In genomic region chr17:49745175-49746139, GRCh38 we compare ENCODE assay signal across 13 cellular contexts. TPM values are rescaled to one million over a fixed set of nuclear protein-coding genes. Genes with fewer than 3 reads are reported as not detected.
A peak's percentile ranks its signal among the peaks of the same experiment; 100 is the strongest.
DNase-seq lines count a peak whose midpoint lies in the region; ATAC-seq and TF ChIP-seq lines count a peak whose summit lies in the region.
"Had no signal": no experiment of that assay in that cellular context is flagged by ENCODE, and none has a peak within 500 bp of the region (broad histone marks: within the 10 kb centered on the region; RNA-seq: fewer than 3 reads in every experiment).

No MANE protein-coding gene starts in this region.

- POLR2A ChIA-PET in CD8-positive, alpha-beta memory T cell (lab: Charles Lee) = interaction anchor here (1.0 to 3.3 kb wide), 2 partner anchors 19 to 43 kb away, joined by 3 to 24 read pairs; partner anchors contain the start of genes FAM117A and KAT7
- POLR2A ChIA-PET in WTC11 (lab: Charles Lee) = no interaction called here

- H3K27ac ChIP-seq in BLaER1 = peak overlapping the region; percentile 93
- peak overlapping the region; percentile 52 for H3K27ac ChIP-seq in CD8-positive, alpha-beta memory T cell (ENCODE audit: low read depth, low read length)

- H3K9me3 ChIP-seq in BLaER1 (no peaks in the 10 kb centered on the region), BE2C (no peaks in the 10 kb centered on the region)
- H3K9me3 ChIP-seq in CD8-positive, alpha-beta memory T cell (ENCODE audit: low read length) = no peaks in the 10 kb centered on the region

- H3K4me2 ChIP-seq in BLaER1 = peak overlapping the region; percentile 94

- no peaks in the 10 kb centered on the region for H3K27me3 Mint-ChIP-seq in CD8-positive, alpha-beta memory T cell
- no peaks in the 10 kb centered on the region for H3K27me3 Mint-ChIP-seq in WTC11 (ENCODE audit: low read depth)
- no peaks in the 10 kb centered on the region for H3K27me3 Mint-ChIP-seq in glutamatergic neuron (ENCODE audit: unreplicated experiment)

- H3K9ac ChIP-seq in BLaER1 = peak overlapping the region; percentile 5; the same call in 1 of the 2 replicates

- H3K9me3 Mint-ChIP-seq in CD8-positive, alpha-beta memory T cell = no peaks in the 10 kb centered on the region
- H3K9me3 Mint-ChIP-seq in WTC11 (no peaks in the 10 kb centered on the region), glutamatergic neuron (ENCODE audit: unreplicated experiment) (peaks cover 1% of the 10 kb centered on the region)

- peaks cover 8 to 54% (median 10%) of the 10 kb centered on the region in 3 donors for H3K36me3 Mint-ChIP-seq in CD8-positive, alpha-beta memory T cell
- no peaks in the 10 kb centered on the region for H3K36me3 Mint-ChIP-seq in WTC11
- no peaks in the 10 kb centered on the region for H3K36me3 Mint-ChIP-seq in glutamatergic neuron (ENCODE audit: unreplicated experiment)

- H3K4me3 Mint-ChIP-seq in CD8-positive, alpha-beta memory T cell = peak overlapping the region; percentile 79 to 90 (median 83)
- H3K4me3 Mint-ChIP-seq in WTC11 (no peak overlapping the region), glutamatergic neuron (ENCODE audit: unreplicated experiment) (no peak overlapping the region)

- H3K4me1 ChIP-seq in BLaER1 (peaks cover 90% of the 10 kb centered on the region), BE2C (peaks cover 9% of the 10 kb centered on the region; the same call in 1 of the 2 replicates)
- H3K4me1 ChIP-seq in CD8-positive, alpha-beta memory T cell (ENCODE audit: insufficient read depth, low read length) = peaks cover 98% of the 10 kb centered on the region

- H3K4me3 ChIP-seq in BLaER1 (no peak overlapping the region), BE2C (ENCODE audit: low read depth, low read length) (no peak overlapping the region)
- H3K4me3 ChIP-seq in CD8-positive, alpha-beta memory T cell (ENCODE audit: low read length) = peak overlapping the region; percentile 40

- H3K36me3 ChIP-seq in BLaER1 = 0 out of 2 replicates have a peak, but pooled peaks cover 3% of the 10 kb centered on the region
- no peaks in the 10 kb centered on the region for H3K36me3 ChIP-seq in CD8-positive, alpha-beta memory T cell (ENCODE audit: insufficient read depth, low read length)
- no peaks in the 10 kb centered on the region for H3K36me3 ChIP-seq in BE2C

- DNase-seq in CD8-positive, alpha-beta memory T cell = no peak
- DNase-seq in WTC11 (ENCODE audit: low spot score) (no peak), left lobe of liver (ENCODE audit: low spot score) (peak; percentile 59), left colon (no peak), glutamatergic neuron (no peak), BE2C (no peak)
- DNase-seq: left cardiac atrium; NCI-H1105; PC-3; retina; stimulated activated CD4-positive, alpha-beta T cell treated with anti-CD3 and anti-CD28 coated beads, Interleukin-1b, Interleukin-23, amount 100 ng/mL, for 48 hours had no signal

- CTCF ChIA-PET in CD8-positive, alpha-beta memory T cell (lab: Charles Lee) = interaction anchor here (1.4 to 6.8 kb wide), 2 partner anchors 18 to 31 kb away, joined by 4 to 37 read pairs; partner anchors contain the start of gene FAM117A
- CTCF ChIA-PET in WTC11 (lab: Charles Lee) = no interaction called here

- ATAC-seq in WTC11 (no peak), left lobe of liver (peak; percentile 79), esophagus mucosa (no peak), left colon (no peak)
- ATAC-seq: left cardiac atrium, PC-3 had no signal

- TF ChIP-seq CTCF in WTC11 (IDR thresholded peaks at IDR 0.05) (no peak), glutamatergic neuron (IDR thresholded peaks at IDR 0.05; ENCODE audit: partially characterized antibody, unreplicated experiment) (no peak), BE2C (IDR thresholded peaks at IDR 0.05; ENCODE audit: low read depth, low read length) (no peak)

- H3K27me3 ChIP-seq in BLaER1 (no peaks in the 10 kb centered on the region), BE2C (no peaks in the 10 kb centered on the region)
- no peaks in the 10 kb centered on the region for H3K27me3 ChIP-seq in CD8-positive, alpha-beta memory T cell (ENCODE audit: insufficient read depth, low read length, poor library complexity, severe bottlenecking)

- intact Hi-C loops in left colon (cut with DNase I, micrococcal nuclease) = no loop called here

- H3K4me1 Mint-ChIP-seq in CD8-positive, alpha-beta memory T cell = peaks cover 90 to 97% (median 95%) of the 10 kb centered on the region in 3 donors
- H3K4me1 Mint-ChIP-seq in WTC11 = peaks cover 16% of the 10 kb centered on the region
- peaks cover 22% of the 10 kb centered on the region for H3K4me1 Mint-ChIP-seq in glutamatergic neuron (ENCODE audit: low read depth, unreplicated experiment)

- peak overlapping the region; percentile 94 to 99 (median 97) for H3K27ac Mint-ChIP-seq in CD8-positive, alpha-beta memory T cell
- H3K27ac Mint-ChIP-seq in WTC11 = peak overlapping the region; percentile 35
- no peak overlapping the region for H3K27ac Mint-ChIP-seq in glutamatergic neuron (ENCODE audit: unreplicated experiment)

- no peaks in the 10 kb centered on the region for H4K20me1 ChIP-seq in BLaER1

TF ChIP-seq in WTC11, 78 proteins besides CTCF, POLR2A, EP300 and RAD21 (continues in another document):
- no peak for TF ChIP-seq USF2 (CRISPR knock-in tag; IDR thresholded peaks at IDR 0.05)
- TF ChIP-seq USF1 (CRISPR knock-in tag; IDR thresholded peaks at IDR 0.05) = no peak
- no peak for TF ChIP-seq ZNF671 (CRISPR knock-in tag; IDR thresholded peaks at IDR 0.05)
- no peak for TF ChIP-seq FOXP4 (CRISPR knock-in tag; IDR thresholded peaks at IDR 0.05)
- TF ChIP-seq MYBL2 (CRISPR knock-in tag; IDR thresholded peaks at IDR 0.05) = no peak
- no peak for TF ChIP-seq ERG (CRISPR knock-in tag; IDR thresholded peaks at IDR 0.05)
- TF ChIP-seq NFATC4 (CRISPR knock-in tag; IDR thresholded peaks at IDR 0.05) = no peak

RNA-seq across cellular contexts. Expression of gene FAM117A, which starts 18.5 kb away (rescaled TPM):
- 10 to 100 TPM; 21.8 to 24.8 TPM for total RNA-seq in CD8-positive, alpha-beta memory T cell
- polyA plus RNA-seq in CD8-positive, alpha-beta memory T cell = 85.0 TPM
- 26.2 to 30.4 TPM (median 29.7 TPM) in 3 replicates for total RNA-seq in WTC11 (2021)
- total RNA-seq in left lobe of liver = 5.3 TPM
- total RNA-seq in esophagus mucosa = 3.9 TPM
- total RNA-seq in left colon = 1 to 10 TPM; 7.6 to 10.0 TPM
- 11.9 TPM for total RNA-seq in glutamatergic neuron (ENCODE audit: unreplicated experiment)
- 17.0 TPM for polyA plus RNA-seq in BE2C (2012; ENCODE audit: insufficient read depth, insufficient read length, low read depth)

RNA-seq across cellular contexts. Expression of gene SLC35B1, which starts 37.7 kb away (rescaled TPM):
- 10 to 100 TPM; 82.8 to 88.9 TPM for total RNA-seq in CD8-positive, alpha-beta memory T cell
- polyA plus RNA-seq in CD8-positive, alpha-beta memory T cell = 34.6 TPM
- total RNA-seq in WTC11 (2021) (43.7 to 55.9 TPM (median 45.0 TPM) in 3 replicates), left lobe of liver (54.5 TPM), esophagus mucosa (37.2 TPM), left colon (10 to 100 TPM; 43.1 to 55.0 TPM), glutamatergic neuron (ENCODE audit: unreplicated experiment) (123 TPM)
- 250 TPM for polyA plus RNA-seq in BE2C (2012; ENCODE audit: insufficient read depth, insufficient read length, low read depth)

RNA-seq across cellular contexts. Expression of gene KAT7, which starts 43.0 kb away (rescaled TPM):
- 10 to 100 TPM; 66.1 to 75.8 TPM for total RNA-seq in CD8-positive, alpha-beta memory T cell
- polyA plus RNA-seq in CD8-positive, alpha-beta memory T cell = 58.1 TPM
- total RNA-seq in WTC11 (2021) (165 to 199 TPM (median 171 TPM) in 3 replicates), left lobe of liver (14.4 TPM), esophagus mucosa (33.7 TPM), left colon (10 to 100 TPM; 41.9 to 42.3 TPM), glutamatergic neuron (ENCODE audit: unreplicated experiment) (65.7 TPM)
- polyA plus RNA-seq in BE2C (2012; ENCODE audit: insufficient read depth, insufficient read length, low read depth) = 38.5 TPM

Comparison
In these comparisons a context has a peak if more than half of its experiments do, and no peak if none do; other contexts are left out.
1. H3K4me3 Mint-ChIP-seq: peak in CD8-positive, alpha-beta memory T cell (7 of 7); none in WTC11 (single experiment) and glutamatergic neuron (single experiment).